In the genomic region with DNA sequence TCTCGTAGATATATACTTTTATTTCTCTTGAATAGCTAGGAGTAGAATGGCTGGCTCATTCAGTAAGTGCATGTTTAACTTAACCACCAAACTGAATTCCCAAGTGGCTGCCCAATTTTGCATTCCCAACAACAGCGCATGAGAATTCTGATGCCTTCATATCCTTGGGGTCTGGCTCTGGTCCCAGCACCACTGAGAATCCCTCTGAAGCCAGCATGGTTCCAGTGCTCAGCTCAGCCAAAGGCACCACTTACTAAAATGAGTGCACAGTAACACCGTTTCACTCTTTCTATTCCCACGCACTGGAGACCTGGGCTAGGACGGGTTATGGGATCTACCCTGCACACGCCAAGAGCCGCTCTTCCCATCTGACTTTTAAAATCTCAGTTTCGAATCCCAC, we compare ENCODE assay signal across 1 cellular context.
TF ChIP-seq lines count a peak whose summit lies in the region.

No MANE protein-coding gene starts in this region.

TF ChIP-seq in H1, 55 proteins besides CTCF, POLR2A, EP300 and RAD21 (continued from another document):
- TF ChIP-seq SIN3A (conservative IDR thresholded peaks at IDR 0.05 in 1 of 2, IDR thresholded peaks at IDR 0.05 in 1 of 2; ENCODE audit: low read depth in 1 of 2, low read length in 2 of 2): no peak
- no peak for TF ChIP-seq SUZ12 (IDR thresholded peaks at IDR 0.05; ENCODE audit: low read length)
- TF ChIP-seq CEBPB (IDR thresholded peaks at IDR 0.05; ENCODE audit: low read depth, low read length): no peak
- TF ChIP-seq TAF1 (IDR thresholded peaks at IDR 0.05; ENCODE audit: low read depth, low read length): no peak
TF ChIP-seq in H1: peak in this region for 0.
